1 cellular context compared by ENCODE assay signal in the genomic region with DNA sequence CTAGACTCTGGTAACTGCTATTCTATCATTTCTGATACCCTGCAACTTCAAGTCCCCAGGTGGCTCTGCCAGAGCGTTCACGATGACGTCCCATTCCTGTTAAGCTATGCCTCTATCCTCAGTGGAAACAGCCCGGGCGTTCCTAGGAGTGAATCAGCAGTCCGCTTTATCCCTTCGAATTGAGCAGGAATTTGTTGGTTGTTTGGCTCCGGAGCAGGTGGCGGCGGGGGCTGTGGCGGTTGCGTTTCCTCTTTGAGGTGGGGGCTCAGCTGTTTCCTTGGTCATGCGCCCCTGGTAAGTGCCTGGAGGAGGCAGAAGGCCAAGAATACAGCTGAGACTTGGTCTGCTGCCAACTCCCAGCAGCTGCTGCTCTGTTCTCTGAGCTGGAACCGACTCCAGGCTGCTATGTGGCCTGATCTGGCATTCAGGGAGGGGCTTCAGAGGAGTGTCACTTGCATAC.
TF ChIP-seq lines count a peak whose summit lies in the region.

No MANE protein-coding gene starts in this region.

TF ChIP-seq in WTC11, 78 proteins besides CTCF, POLR2A, EP300 and RAD21 (continued from another document):
- TF ChIP-seq, protein P1, sequence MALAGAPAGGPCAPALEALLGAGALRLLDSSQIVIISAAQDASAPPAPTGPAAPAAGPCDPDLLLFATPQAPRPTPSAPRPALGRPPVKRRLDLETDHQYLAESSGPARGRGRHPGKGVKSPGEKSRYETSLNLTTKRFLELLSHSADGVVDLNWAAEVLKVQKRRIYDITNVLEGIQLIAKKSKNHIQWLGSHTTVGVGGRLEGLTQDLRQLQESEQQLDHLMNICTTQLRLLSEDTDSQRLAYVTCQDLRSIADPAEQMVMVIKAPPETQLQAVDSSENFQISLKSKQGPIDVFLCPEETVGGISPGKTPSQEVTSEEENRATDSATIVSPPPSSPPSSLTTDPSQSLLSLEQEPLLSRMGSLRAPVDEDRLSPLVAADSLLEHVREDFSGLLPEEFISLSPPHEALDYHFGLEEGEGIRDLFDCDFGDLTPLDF (CRISPR knock-in tag; IDR thresholded peaks at IDR 0.05): no peak
